Comparison of ENCODE assay signal across 17 cellular contexts in genomic region chr14:29814153-29815057, GRCh38.
DNase-seq lines count a peak whose midpoint lies in the region; ATAC-seq, FAIRE-seq and TF ChIP-seq lines count a peak whose summit lies in the region.
"Had no signal": no experiment of that assay in that cellular context is flagged by ENCODE, and none has a peak within 500 bp of the region (broad histone marks: within the 10 kb centered on the region; RNA-seq: fewer than 3 reads in every experiment).

No MANE protein-coding gene starts in this region.

- H3K4me3 ChIP-seq in left ventricle myocardium inferior (no peak overlapping the region), small intestine (ENCODE audit: low read depth in 1 of 2, low read length in 2 of 2) (no peak overlapping the region)

- H3K4me3 Mint-ChIP-seq in activated CD4-positive, alpha-beta memory T cell treated with anti-CD3 and anti-CD28 coated beads for 36 hours: no peak overlapping the region
- no peak overlapping the region for H3K4me3 Mint-ChIP-seq in glutamatergic neuron (ENCODE audit: unreplicated experiment)
- H3K4me3 Mint-ChIP-seq: activated T-cell treated with anti-CD3 and anti-CD28 coated beads, Interleukin-2, amount 50 U/mL, for 72 hours; CD4-positive, alpha-beta memory T cell; stimulated activated effector memory CD8-positive, alpha-beta T cell treated with anti-CD3 and anti-CD28 coated beads, Interleukin-12 subunit alpha, Interleukin-12 subunit beta, amount 100 ng/mL, for 72 hours had no signal

- no peaks in the 10 kb centered on the region for H3K27me3 Mint-ChIP-seq in activated CD4-positive, alpha-beta memory T cell treated with anti-CD3 and anti-CD28 coated beads for 36 hours
- no peaks in the 10 kb centered on the region for H3K27me3 Mint-ChIP-seq in glutamatergic neuron (ENCODE audit: unreplicated experiment)
- H3K27me3 Mint-ChIP-seq: CD4-positive, alpha-beta memory T cell had no signal

- TF ChIP-seq CTCF in VCaP (conservative IDR thresholded peaks at IDR 0.05): no peak
- TF ChIP-seq CTCF in left ventricle myocardium inferior (IDR thresholded peaks at IDR 0.05; ENCODE audit: borderline replicate concordance): no peak
- no peak for TF ChIP-seq CTCF in glutamatergic neuron (IDR thresholded peaks at IDR 0.05; ENCODE audit: partially characterized antibody, unreplicated experiment)

- intact Hi-C loops in left ventricle myocardium inferior (cut with micrococcal nuclease): no loop called here
- intact Hi-C loops in activated CD4-positive, alpha-beta memory T cell treated with anti-CD3 and anti-CD28 coated beads for 36 hours (cut with micrococcal nuclease): no loop called here

- H3K36me3 Mint-ChIP-seq in activated CD4-positive, alpha-beta memory T cell treated with anti-CD3 and anti-CD28 coated beads for 36 hours: no peaks in the 10 kb centered on the region
- H3K36me3 Mint-ChIP-seq in glutamatergic neuron (ENCODE audit: unreplicated experiment): no peaks in the 10 kb centered on the region
- H3K36me3 Mint-ChIP-seq: CD4-positive, alpha-beta memory T cell; stimulated activated effector memory CD8-positive, alpha-beta T cell treated with anti-CD3 and anti-CD28 coated beads, Interleukin-12 subunit alpha, Interleukin-12 subunit beta, amount 100 ng/mL, for 72 hours had no signal

- POLR2A ChIA-PET in activated CD4-positive, alpha-beta memory T cell treated with anti-CD3 and anti-CD28 coated beads for 36 hours (lab: Charles Lee): no interaction called here

- peaks cover 6% of the 10 kb centered on the region for H3K9me3 Mint-ChIP-seq in activated CD4-positive, alpha-beta memory T cell treated with anti-CD3 and anti-CD28 coated beads for 36 hours
- H3K9me3 Mint-ChIP-seq in glutamatergic neuron (ENCODE audit: unreplicated experiment): no peaks in the 10 kb centered on the region

- H3K4me1 ChIP-seq in left ventricle myocardium inferior: peaks cover 37% of the 10 kb centered on the region
- peaks cover 0 to 4% of the 10 kb centered on the region in 2 donors for H3K4me1 ChIP-seq in small intestine (ENCODE audit: control insufficient read depth in 2 of 2, insufficient read depth in 1 of 2, low read depth in 1 of 2, low read length in 1 of 2)

- ATAC-seq in HG02884 (IDR thresholded peaks at IDR 0.05; ENCODE audit: unreplicated experiment): no peak
- no peak for ATAC-seq in GM21381 (IDR thresholded peaks at IDR 0.05; ENCODE audit: unreplicated experiment)
- ATAC-seq: activated T-cell treated with anti-CD3 and anti-CD28 coated beads, Interleukin-2, amount 50 U/mL, for 72 hours; stimulated activated effector memory CD8-positive, alpha-beta T cell treated with anti-CD3 and anti-CD28 coated beads, Interleukin-12 subunit alpha, Interleukin-12 subunit beta, amount 100 ng/mL, for 72 hours had no signal

- CTCF ChIA-PET in activated CD4-positive, alpha-beta memory T cell treated with anti-CD3 and anti-CD28 coated beads for 36 hours (lab: Charles Lee): interaction anchor here (0.6 kb wide), 1 partner anchor 10 kb away, joined by 3 read pairs; no protein-coding TSS in a partner anchor

- WGBS in small intestine, 3 donors: 45 to 67% (median 46%) methylated on average over 7 of the region's 7 CpGs

- no peaks in the 10 kb centered on the region for H3K27me3 ChIP-seq in left ventricle myocardium inferior (ENCODE audit: low read depth)
- no peaks in the 10 kb centered on the region for H3K27me3 ChIP-seq in small intestine (ENCODE audit: control insufficient read depth in 2 of 2, insufficient read depth in 2 of 2, low read length in 2 of 2)

- H3K36me3 ChIP-seq in left ventricle myocardium inferior (no peaks in the 10 kb centered on the region), small intestine (ENCODE audit: control insufficient read depth in 2 of 2, insufficient read depth in 2 of 2, low read length in 2 of 2) (no peaks in the 10 kb centered on the region)

- H3K9me3 ChIP-seq in left ventricle myocardium inferior (replicated peaks) (no peaks in the 10 kb centered on the region), small intestine (ENCODE audit: control insufficient read depth, low read depth) (no peaks in the 10 kb centered on the region)

- DNase-seq in NCI-H1694 treated with DMSO at 0.1 percent for 48 hours (lab: John Stamatoyannopoulos, UW) (peak; percentile 44), left ventricle myocardium inferior (peak; percentile 74), small intestine (peak; percentile 8), glutamatergic neuron (no peak)
- DNase-seq in activated CD4-positive, alpha-beta memory T cell treated with anti-CD3 and anti-CD28 coated beads for 36 hours: no peak
- DNase-seq: activated T-cell treated with anti-CD3 and anti-CD28 coated beads, Interleukin-2, amount 50 U/mL, for 72 hours; CD4-positive, alpha-beta memory T cell; kidney; NCI-H187 treated with DMSO at 0.1 percent for 48 hours; SIG-M5 had no signal

- H3K4me1 Mint-ChIP-seq in activated CD4-positive, alpha-beta memory T cell treated with anti-CD3 and anti-CD28 coated beads for 36 hours (ENCODE audit: low read depth): no peaks in the 10 kb centered on the region
- H3K4me1 Mint-ChIP-seq in glutamatergic neuron (ENCODE audit: low read depth, unreplicated experiment): no peaks in the 10 kb centered on the region
- H3K4me1 Mint-ChIP-seq: CD4-positive, alpha-beta memory T cell; stimulated activated effector memory CD8-positive, alpha-beta T cell treated with anti-CD3 and anti-CD28 coated beads, Interleukin-12 subunit alpha, Interleukin-12 subunit beta, amount 100 ng/mL, for 72 hours had no signal

- FAIRE-seq in small intestine (lab: Jason Lieb, UNC): no peak
- FAIRE-seq: bronchial epithelial cell, H1, kidney had no signal

- H3K27ac ChIP-seq in VCaP (peak overlapping the region; percentile 10; the same call in 1 of the 2 replicates), left ventricle myocardium inferior (replicated peaks) (no peak overlapping the region), small intestine (ENCODE audit: low read depth in 1 of 2, low read length in 1 of 2) (no peak overlapping the region)
- H3K27ac ChIP-seq: epithelial cell of prostate had no signal

- no peak overlapping the region for H3K27ac Mint-ChIP-seq in activated CD4-positive, alpha-beta memory T cell treated with anti-CD3 and anti-CD28 coated beads for 36 hours
- H3K27ac Mint-ChIP-seq in glutamatergic neuron (ENCODE audit: unreplicated experiment): no peak overlapping the region
- H3K27ac Mint-ChIP-seq: activated T-cell treated with anti-CD3 and anti-CD28 coated beads, Interleukin-2, amount 50 U/mL, for 72 hours; CD4-positive, alpha-beta memory T cell; stimulated activated effector memory CD8-positive, alpha-beta T cell treated with anti-CD3 and anti-CD28 coated beads, Interleukin-12 subunit alpha, Interleukin-12 subunit beta, amount 100 ng/mL, for 72 hours had no signal

Comparison
In these comparisons a context has a peak if more than half of its experiments do, and no peak if none do; other contexts are left out.
1. DNase-seq: peak in NCI-H1694 treated with DMSO at 0.1 percent for 48 hours (single experiment), left ventricle myocardium inferior (single experiment) and small intestine (single experiment); none in activated CD4-positive, alpha-beta memory T cell treated with anti-CD3 and anti-CD28 coated beads for 36 hours (single experiment) and glutamatergic neuron (single experiment).